ENCODE assay signal across 1 cellular context in genomic region chr9:26892251-26893029, GRCh38.
TF ChIP-seq lines count a peak whose summit lies in the region.

Gene CAAP1 (minus strand): TSS chr9:26892802. CDS start chr9:26892715, 87 bp downstream.

TF ChIP-seq in HepG2, 621 proteins besides CTCF, POLR2A, EP300 and RAD21 (continued from another document and continues in another):
- peak; percentile 78; the same call in 1 of the 2 replicates for TF ChIP-seq TIGD3 (CRISPR knock-in tag; IDR thresholded peaks at IDR 0.05; ENCODE audit: borderline replicate concordance)
- TF ChIP-seq ZNF605 (CRISPR knock-in tag; IDR thresholded peaks at IDR 0.05), result peak; percentile 88; the same call in 1 of the 2 replicates
- TF ChIP-seq ZNF512 (CRISPR knock-in tag; IDR thresholded peaks at IDR 0.05), result no peak
- TF ChIP-seq HOXA5 (CRISPR knock-in tag; IDR thresholded peaks at IDR 0.05), result peak; percentile 71; the same call in 1 of the 2 replicates
- TF ChIP-seq HOXA3 (CRISPR knock-in tag; IDR thresholded peaks at IDR 0.05), result peak; percentile 97
- peak; percentile 93; the same call in 1 of the 2 replicates for TF ChIP-seq ZNF451 (CRISPR knock-in tag; IDR thresholded peaks at IDR 0.05)
- TF ChIP-seq NFIC (IDR thresholded peaks at IDR 0.05; ENCODE audit: low read length), result peak; percentile 63; the same call in 1 of the 2 replicates
- TF ChIP-seq GATAD1 (CRISPR knock-in tag; IDR thresholded peaks at IDR 0.05), result peak; percentile 99
- TF ChIP-seq YEATS2 (CRISPR knock-in tag; IDR thresholded peaks at IDR 0.05; ENCODE audit: borderline replicate concordance), result peak; percentile 95
- peak; percentile 77 for TF ChIP-seq RXRA (CRISPR knock-in tag; IDR thresholded peaks at IDR 0.05)
- TF ChIP-seq ZNF138 (CRISPR knock-in tag; IDR thresholded peaks at IDR 0.05; ENCODE audit: low read depth), result peak; percentile 33; the same call in 1 of the 2 replicates
- peak; percentile 98 for TF ChIP-seq ZNF317 (CRISPR knock-in tag; IDR thresholded peaks at IDR 0.05)
- TF ChIP-seq ZNF382 (CRISPR knock-in tag; IDR thresholded peaks at IDR 0.05; ENCODE audit: borderline replicate concordance), result no peak
- no peak for TF ChIP-seq HNRNPK (IDR thresholded peaks at IDR 0.05; ENCODE audit: low read depth, low read length, poor library complexity, severe bottlenecking)
- 0 out of 2 replicates have a peak, but pooled peaks have one; percentile 32 for TF ChIP-seq PRDM15 (CRISPR knock-in tag; IDR thresholded peaks at IDR 0.05)
- TF ChIP-seq ZC3H4 (CRISPR knock-in tag; IDR thresholded peaks at IDR 0.05; ENCODE audit: borderline replicate concordance), result no peak
- TF ChIP-seq HMGA1 (CRISPR knock-in tag; conservative IDR thresholded peaks at IDR 0.05), result no peak
- peak; percentile 90 for TF ChIP-seq THAP7 (CRISPR knock-in tag; IDR thresholded peaks at IDR 0.05)
- TF ChIP-seq ZNF703 (CRISPR knock-in tag; IDR thresholded peaks at IDR 0.05; ENCODE audit: borderline replicate concordance), result 0 out of 2 replicates have a peak, but pooled peaks have one; percentile 58
- TF ChIP-seq SNAPC2 (CRISPR knock-in tag; IDR thresholded peaks at IDR 0.05), result peak; percentile 79
- peak; percentile 60; the same call in 1 of the 2 replicates for TF ChIP-seq MIXL1 (CRISPR knock-in tag; IDR thresholded peaks at IDR 0.05)
- TF ChIP-seq ZNF230 (CRISPR knock-in tag; IDR thresholded peaks at IDR 0.05), result peak; percentile 78; the same call in 1 of the 2 replicates
- peak; percentile 38; the same call in 1 of the 2 replicates for TF ChIP-seq ZNF275 (CRISPR knock-in tag; IDR thresholded peaks at IDR 0.05; ENCODE audit: borderline replicate concordance)
- TF ChIP-seq ZBTB8A (CRISPR knock-in tag; IDR thresholded peaks at IDR 0.05; ENCODE audit: borderline replicate concordance, low read depth), result no peak
- peak; percentile 90; the same call in 1 of the 2 replicates for TF ChIP-seq KDM5B (CRISPR knock-in tag; IDR thresholded peaks at IDR 0.05; ENCODE audit: borderline replicate concordance)
- TF ChIP-seq GRHL1 (CRISPR knock-in tag; conservative IDR thresholded peaks at IDR 0.05), result no peak
- TF ChIP-seq ESRRA (CRISPR knock-in tag; IDR thresholded peaks at IDR 0.05; ENCODE audit: low read depth), result peak; percentile 31; the same call in 1 of the 2 replicates
- TF ChIP-seq BHLHE40 (IDR thresholded peaks at IDR 0.05; ENCODE audit: low read length), result peak; percentile 48; the same call in 1 of the 2 replicates
- no peak for TF ChIP-seq MTA3 (CRISPR knock-in tag; IDR thresholded peaks at IDR 0.05)
- no peak for TF ChIP-seq ZFP62 (CRISPR knock-in tag; IDR thresholded peaks at IDR 0.05)
- TF ChIP-seq ZNF24 (IDR thresholded peaks at IDR 0.05), result no peak
- TF ChIP-seq E2F2 (CRISPR knock-in tag; IDR thresholded peaks at IDR 0.05; ENCODE audit: borderline replicate concordance), result 0 out of 2 replicates have a peak, but pooled peaks have one; percentile 45
- no peak for TF ChIP-seq ZNF33A (CRISPR knock-in tag; IDR thresholded peaks at IDR 0.05; ENCODE audit: borderline replicate concordance)
- peak; percentile 38; the same call in 1 of the 2 replicates for TF ChIP-seq ZNF562 (CRISPR knock-in tag; IDR thresholded peaks at IDR 0.05; ENCODE audit: borderline replicate concordance)
- TF ChIP-seq ZNF44 (CRISPR knock-in tag; IDR thresholded peaks at IDR 0.05), result peak; percentile 97
- no peak for TF ChIP-seq TCF7 (IDR thresholded peaks at IDR 0.05; ENCODE audit: low read depth)
- TF ChIP-seq SALL2 (CRISPR knock-in tag; IDR thresholded peaks at IDR 0.05), result peak; percentile 69; the same call in 1 of the 2 replicates
- no peak for TF ChIP-seq MBNL3 (CRISPR knock-in tag; conservative IDR thresholded peaks at IDR 0.05)
- peak; percentile 80; the same call in 1 of the 2 replicates for TF ChIP-seq REL (CRISPR knock-in tag; conservative IDR thresholded peaks at IDR 0.05)
- no peak for TF ChIP-seq SMC3 (IDR thresholded peaks at IDR 0.05; ENCODE audit: low read length)
- peak; percentile 72 for TF ChIP-seq ZHX1 (CRISPR knock-in tag; IDR thresholded peaks at IDR 0.05; ENCODE audit: low read depth)
- TF ChIP-seq DZIP1 (CRISPR knock-in tag; IDR thresholded peaks at IDR 0.05), result no peak; the same call in 1 of the 2 replicates
- TF ChIP-seq ZNF564 (CRISPR knock-in tag; IDR thresholded peaks at IDR 0.05), result peak; percentile 79; the same call in 1 of the 2 replicates
- TF ChIP-seq MZF1 (CRISPR knock-in tag; IDR thresholded peaks at IDR 0.05; ENCODE audit: borderline replicate concordance), result no peak
- TF ChIP-seq FIP1L1 (IDR thresholded peaks at IDR 0.05; ENCODE audit: borderline replicate concordance, insufficient read depth, low read depth, low read length), result no peak; the same call in 1 of the 2 replicates
- no peak for TF ChIP-seq NR2F2 (IDR thresholded peaks at IDR 0.05; ENCODE audit: borderline replicate concordance, low read depth)
